In genomic region chr6:155262655-155263054, GRCh38 we compare ENCODE assay signal across 30 cellular contexts. TPM values are rescaled to one million over a fixed set of nuclear protein-coding genes. Genes with fewer than 3 reads are reported as not detected.
DNase-seq lines count a peak whose midpoint lies in the region; TF ChIP-seq lines count a peak whose summit lies in the region.
"Had no signal": no experiment of that assay in that cellular context is flagged by ENCODE, and none has a peak within 500 bp of the region (broad histone marks: within the 10 kb centered on the region; RNA-seq: fewer than 3 reads in every experiment).

No MANE protein-coding gene starts in this region.

- H3K4me2 ChIP-seq in BLaER1 treated with 17β-estradiol and CSF1 and Interleukin-3, amounts not matched to agents 10 nM and 100 nM: peak overlapping the region in 6 of 11 experiments; percentile 15 to 50 (median 40); a peak in 9 of 22 replicates

- intact Hi-C loops in activated T-helper 2 cell treated with anti-CD3 and anti-CD28 coated beads, Interferon-gamma antibody, Interleukin-2, Interleukin-4, amounts not matched to agents 10 μg/mL and 5 μg/mL and 100 μg/mL, durations not matched to agents 14 hours and 24 hours and 36 hours (cut with micrococcal nuclease): no loop called here

- H3K9me3 ChIP-seq in BLaER1 treated with 17β-estradiol and CSF1 and Interleukin-3, amounts not matched to agents 10 nM and 100 nM (replicated peaks in 1 of 11): peaks cover 0 to 8% (median 0%) of the 10 kb centered on the region in 11 experiments; a peak in 2 of 22 replicates
- no peaks in the 10 kb centered on the region for H3K9me3 ChIP-seq in CD8-positive, alpha-beta memory T cell (ENCODE audit: low read length)
- H3K9me3 ChIP-seq: colonic mucosa, ovary, upper lobe of right lung had no signal

- H3K9ac ChIP-seq in BLaER1 treated with 17β-estradiol and CSF1 and Interleukin-3, amounts not matched to agents 10 nM and 100 nM: no peak overlapping the region

- H3K4me3 Mint-ChIP-seq in CD8-positive, alpha-beta memory T cell: no peak overlapping the region
- no peak overlapping the region for H3K4me3 Mint-ChIP-seq in activated T-helper 2 cell treated with anti-CD3 and anti-CD28 coated beads, Interferon-gamma antibody, Interleukin-2, Interleukin-4, amounts not matched to agents 10 μg/mL and 5 μg/mL and 100 μg/mL, durations not matched to agents 14 hours and 24 hours and 36 hours (ENCODE audit: low read depth)
- H3K4me3 Mint-ChIP-seq in mesothelial cell of epicardium: no peak overlapping the region

- H3K27ac ChIP-seq in BLaER1 treated with 17β-estradiol and CSF1 and Interleukin-3, amounts not matched to agents 10 nM and 100 nM: no peak overlapping the region
- H3K27ac ChIP-seq in CD8-positive, alpha-beta memory T cell (ENCODE audit: low read depth, low read length): no peak overlapping the region
- H3K27ac ChIP-seq: colonic mucosa, ovary, upper lobe of right lung had no signal

- no peaks in the 10 kb centered on the region for H3K27me3 Mint-ChIP-seq in CD8-positive, alpha-beta memory T cell
- no peaks in the 10 kb centered on the region for H3K27me3 Mint-ChIP-seq in activated T-helper 2 cell treated with anti-CD3 and anti-CD28 coated beads, Interferon-gamma antibody, Interleukin-2, Interleukin-4, amounts not matched to agents 10 μg/mL and 5 μg/mL and 100 μg/mL, durations not matched to agents 14 hours and 24 hours and 36 hours (ENCODE audit: low read depth)
- H3K27me3 Mint-ChIP-seq in mesothelial cell of epicardium (ENCODE audit: low read depth): no peaks in the 10 kb centered on the region

- H3K36me3 ChIP-seq in BLaER1 treated with 17β-estradiol and CSF1 and Interleukin-3, amounts not matched to agents 10 nM and 100 nM: peaks cover 44 to 78% (median 61%) of the 10 kb centered on the region in 11 experiments
- peaks cover 11% of the 10 kb centered on the region for H3K36me3 ChIP-seq in CD8-positive, alpha-beta memory T cell (ENCODE audit: insufficient read depth, low read length)
- H3K36me3 ChIP-seq: colonic mucosa, ovary had no signal

- no peaks in the 10 kb centered on the region for H3K27me3 ChIP-seq in BLaER1 treated with 17β-estradiol and CSF1 and Interleukin-3, amounts not matched to agents 10 nM and 100 nM
- H3K27me3 ChIP-seq in CD8-positive, alpha-beta memory T cell (ENCODE audit: insufficient read depth, low read length, poor library complexity, severe bottlenecking): no peaks in the 10 kb centered on the region
- H3K27me3 ChIP-seq: colonic mucosa, ovary, upper lobe of right lung had no signal

- H3K4me1 Mint-ChIP-seq in CD8-positive, alpha-beta memory T cell: peaks cover 2 to 17% (median 9%) of the 10 kb centered on the region in 3 donors
- peaks cover 24% of the 10 kb centered on the region for H3K4me1 Mint-ChIP-seq in activated T-helper 2 cell treated with anti-CD3 and anti-CD28 coated beads, Interferon-gamma antibody, Interleukin-2, Interleukin-4, amounts not matched to agents 10 μg/mL and 5 μg/mL and 100 μg/mL, durations not matched to agents 14 hours and 24 hours and 36 hours (ENCODE audit: low read depth)
- peaks cover 13% of the 10 kb centered on the region for H3K4me1 Mint-ChIP-seq in mesothelial cell of epicardium

- peaks cover 0 to 29% (median 22%) of the 10 kb centered on the region in 10 experiments; a peak in 15 of 20 replicates for H3K4me1 ChIP-seq in BLaER1 treated with 17β-estradiol and CSF1 and Interleukin-3, amounts not matched to agents 10 nM and 100 nM
- H3K4me1 ChIP-seq in CD8-positive, alpha-beta memory T cell (ENCODE audit: insufficient read depth, low read length): no peaks in the 10 kb centered on the region
- H3K4me1 ChIP-seq: colonic mucosa, upper lobe of right lung had no signal

- no peak for TF ChIP-seq CTCF in mesothelial cell of epicardium (IDR thresholded peaks at IDR 0.05; ENCODE audit: unreplicated experiment)

- H3K9me3 Mint-ChIP-seq in CD8-positive, alpha-beta memory T cell: no peaks in the 10 kb centered on the region
- H3K9me3 Mint-ChIP-seq in activated T-helper 2 cell treated with anti-CD3 and anti-CD28 coated beads, Interferon-gamma antibody, Interleukin-2, Interleukin-4, amounts not matched to agents 10 μg/mL and 5 μg/mL and 100 μg/mL, durations not matched to agents 14 hours and 24 hours and 36 hours: no peaks in the 10 kb centered on the region
- H3K9me3 Mint-ChIP-seq in mesothelial cell of epicardium: no peaks in the 10 kb centered on the region

- no peak overlapping the region for H3K4me3 ChIP-seq in BLaER1 treated with 17β-estradiol and CSF1 and Interleukin-3, amounts not matched to agents 10 nM and 100 nM
- no peak overlapping the region for H3K4me3 ChIP-seq in CD8-positive, alpha-beta memory T cell (ENCODE audit: low read length)
- H3K4me3 ChIP-seq: colonic mucosa, lung, ovary, upper lobe of right lung had no signal

- POLR2A ChIA-PET in CD8-positive, alpha-beta memory T cell (lab: Charles Lee): no interaction called here

- H3K36me3 Mint-ChIP-seq in CD8-positive, alpha-beta memory T cell: peaks cover 3 to 81% (median 6%) of the 10 kb centered on the region in 3 donors
- peaks cover 27% of the 10 kb centered on the region for H3K36me3 Mint-ChIP-seq in activated T-helper 2 cell treated with anti-CD3 and anti-CD28 coated beads, Interferon-gamma antibody, Interleukin-2, Interleukin-4, amounts not matched to agents 10 μg/mL and 5 μg/mL and 100 μg/mL, durations not matched to agents 14 hours and 24 hours and 36 hours (ENCODE audit: low read depth)
- peaks cover 14% of the 10 kb centered on the region for H3K36me3 Mint-ChIP-seq in mesothelial cell of epicardium

- CTCF ChIA-PET in CD8-positive, alpha-beta memory T cell (lab: Charles Lee): interaction anchor here (0.7 kb wide), 1 partner anchor 85 kb away, joined by 3 read pairs; no protein-coding TSS in a partner anchor

- H3K27ac Mint-ChIP-seq in CD8-positive, alpha-beta memory T cell: peak overlapping the region in 6 of 8 donors; percentile 2 to 88 (median 58)
- H3K27ac Mint-ChIP-seq in activated T-helper 2 cell treated with anti-CD3 and anti-CD28 coated beads, Interferon-gamma antibody, Interleukin-2, Interleukin-4, amounts not matched to agents 10 μg/mL and 5 μg/mL and 100 μg/mL, durations not matched to agents 14 hours and 24 hours and 36 hours: peak overlapping the region; percentile 10
- H3K27ac Mint-ChIP-seq in mesothelial cell of epicardium: peak overlapping the region; percentile 52

- H4K20me1 ChIP-seq in BLaER1 treated with 17β-estradiol and CSF1 and Interleukin-3, amounts not matched to agents 10 nM and 100 nM: 0 out of 22 replicates have a peak, but pooled peaks cover 0 to 6% (median 0%) of the 10 kb centered on the region in 11 experiments

- DNase-seq in CD8-positive, alpha-beta memory T cell: no peak
- no peak for DNase-seq in activated T-helper 2 cell treated with anti-CD3 and anti-CD28 coated beads, Interferon-gamma antibody, Interleukin-2, Interleukin-4, amounts not matched to agents 10 μg/mL and 5 μg/mL and 100 μg/mL, durations not matched to agents 14 hours and 24 hours and 36 hours (ENCODE audit: low spot score)
- DNase-seq in mesothelial cell of epicardium (ENCODE audit: low spot score in 2 of 2, unreplicated experiment in 2 of 2) (no peak), NCI-H1417 treated with DMSO at 0.1 percent for 48 hours (lab: John Stamatoyannopoulos, UW) (no peak), iPS-NIHi11 (ENCODE audit: low spot score) (no peak), NCI-H748 treated with DMSO at 0.1 percent for 48 hours (lab: John Stamatoyannopoulos, UW) (no peak)
- DNase-seq: activated naive CD4-positive, alpha-beta T cell treated with Interleukin-2 at 50 U/mL for 16 hours; activated T-cell treated with anti-CD3 and anti-CD28 coated beads, Interleukin-2, amount 50 U/mL, for 1 hour; anterior cingulate cortex; colonic mucosa; DMS53; effector CD8-positive, alpha-beta T cell; head of caudate nucleus; kidney glomerular epithelial cell; ovary; small intestine; upper lobe of right lung had no signal

RNA-seq across cellular contexts. Expression of gene CLDN20, which starts 1.2 kb away (rescaled TPM):
- total RNA-seq in CD8-positive, alpha-beta memory T cell: not detected
- polyA plus RNA-seq in CD8-positive, alpha-beta memory T cell: not detected
- total RNA-seq in activated T-helper 2 cell treated with anti-CD3 and anti-CD28 coated beads, Interferon-gamma antibody, Interleukin-2, Interleukin-4, amounts not matched to agents 10 μg/mL and 5 μg/mL and 100 μg/mL, durations not matched to agents 14 hours and 24 hours and 36 hours: 0.21 TPM in 1 of 2 replicates, not detected in the other
- not detected in 3 replicates for total RNA-seq in mesothelial cell of epicardium
- total RNA-seq: activated CD8-positive, alpha-beta memory T cell treated with anti-CD3 and anti-CD28 coated beads for 36 hours; bronchial epithelial cell; colonic mucosa; fibroblast of villous mesenchyme; G401; lung; NCI-H460; OCI-LY7; ovary; renal cortical epithelial cell; T-helper 2 cell treated with Interferon-gamma antibody and Interleukin-4, amounts not matched to agents 100 ng/mL and 5 ng/mL, for 36 hours; upper lobe of right lung had no signal
- polyA plus RNA-seq: AG04450, esophagus, lung, neural cell, ovary, small intestine had no signal

RNA-seq across cellular contexts. Expression of gene TFB1M, which starts 51.6 kb away (rescaled TPM):
- 10 to 100 TPM; 37.7 to 40.8 TPM for total RNA-seq in CD8-positive, alpha-beta memory T cell
- 13.2 TPM for polyA plus RNA-seq in CD8-positive, alpha-beta memory T cell
- total RNA-seq in activated T-helper 2 cell treated with anti-CD3 and anti-CD28 coated beads, Interferon-gamma antibody, Interleukin-2, Interleukin-4, amounts not matched to agents 10 μg/mL and 5 μg/mL and 100 μg/mL, durations not matched to agents 14 hours and 24 hours and 36 hours: 32.5 and 39.8 TPM in 2 replicates
- total RNA-seq in mesothelial cell of epicardium: 22.9 to 27.9 TPM (median 27.0 TPM) in 3 replicates
